In the genomic region with DNA sequence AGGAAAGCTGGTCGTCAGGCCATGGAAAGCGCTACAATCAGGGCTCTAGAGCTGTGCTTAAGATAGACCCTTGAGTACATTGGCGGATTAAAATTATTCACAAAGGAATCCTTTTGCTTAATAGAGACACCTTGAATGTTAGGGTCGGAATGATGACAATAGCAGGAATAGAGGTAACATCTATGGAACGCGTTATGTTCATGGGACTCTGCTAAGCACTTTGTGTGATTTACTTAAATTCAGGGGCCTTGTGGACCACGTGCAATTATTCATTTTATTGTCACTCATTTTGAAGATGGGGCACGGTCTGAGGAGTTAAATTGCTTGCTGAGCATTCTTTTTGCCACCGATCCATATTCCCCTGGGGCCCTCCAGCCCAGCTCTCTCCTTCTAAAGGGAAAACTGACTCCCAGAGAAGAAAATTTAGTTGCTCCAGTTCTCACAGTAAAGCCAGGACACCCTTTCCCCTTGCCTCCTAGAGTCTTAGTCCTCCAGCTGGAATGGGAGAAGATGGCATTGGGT, we compare ENCODE assay signal across 8 cellular contexts. TPM values are rescaled to one million over a fixed set of nuclear protein-coding genes. Genes with fewer than 3 reads are reported as not detected.
DNase-seq lines count a peak whose midpoint lies in the region; ATAC-seq and TF ChIP-seq lines count a peak whose summit lies in the region.

No MANE protein-coding gene starts in this region.

- WGBS in right cardiac atrium, result 17% methylated on average over 9 of the region's 9 CpGs
- 9 to 13% methylated on average over 9 of the region's 9 CpGs for WGBS in lower leg skin, 2 donors

- TF ChIP-seq POLR2A in lower leg skin (IDR thresholded peaks at IDR 0.05), result no peak

- H3K27ac Mint-ChIP-seq in stimulated activated naive B cell treated with anti-CD40 and anti-IgM and Interleukin-4, amounts not matched to agents 10 μg/mL and 1 μg/mL and 100 μg/mL, for 72 hours, result peak overlapping the region; percentile 99

- H3K27me3 Mint-ChIP-seq in stimulated activated naive B cell treated with anti-CD40 and anti-IgM and Interleukin-4, amounts not matched to agents 10 μg/mL and 1 μg/mL and 100 μg/mL, for 72 hours, result no peaks in the 10 kb centered on the region

- H3K9me3 ChIP-seq in right cardiac atrium (ENCODE audit: control insufficient read depth, low read length), result no peaks in the 10 kb centered on the region

- no peaks in the 10 kb centered on the region for H3K4me1 ChIP-seq in right cardiac atrium (ENCODE audit: control insufficient read depth, insufficient read depth, low read length)

- H3K4me1 Mint-ChIP-seq in stimulated activated naive B cell treated with anti-CD40 and anti-IgM and Interleukin-4, amounts not matched to agents 10 μg/mL and 1 μg/mL and 100 μg/mL, for 72 hours, result peaks cover 24 to 47% of the 10 kb centered on the region in 2 donors

- H3K4me3 ChIP-seq in right cardiac atrium (ENCODE audit: low read length) (peak overlapping the region; percentile 64), lower leg skin (ENCODE audit: low read depth, poor library complexity, severe bottlenecking) (no peak overlapping the region)

- intact Hi-C loops in right cardiac atrium (cut with DNase I), result no loop called here
- intact Hi-C loops in lower leg skin (cut with DNase I; ENCODE audit: low total_unique reads), result no loop called here

- H3K4me3 Mint-ChIP-seq in stimulated activated naive B cell treated with anti-CD40 and anti-IgM and Interleukin-4, amounts not matched to agents 10 μg/mL and 1 μg/mL and 100 μg/mL, for 72 hours, result peak overlapping the region; percentile 90 to 94

- H3K27ac ChIP-seq in VCaP (peak overlapping the region; percentile 87), right cardiac atrium (ENCODE audit: low read length) (peak overlapping the region; percentile 65)

- no peaks in the 10 kb centered on the region for H3K27me3 ChIP-seq in right cardiac atrium (ENCODE audit: control insufficient read depth, insufficient read depth)

- H3K36me3 Mint-ChIP-seq in stimulated activated naive B cell treated with anti-CD40 and anti-IgM and Interleukin-4, amounts not matched to agents 10 μg/mL and 1 μg/mL and 100 μg/mL, for 72 hours, result peaks cover 0 to 18% of the 10 kb centered on the region in 2 donors

- H3K9me3 Mint-ChIP-seq in stimulated activated naive B cell treated with anti-CD40 and anti-IgM and Interleukin-4, amounts not matched to agents 10 μg/mL and 1 μg/mL and 100 μg/mL, for 72 hours, result peaks cover 0 to 4% of the 10 kb centered on the region in 2 donors

- peak; percentile 13 for DNase-seq in DMS79 (lab: John Stamatoyannopoulos, UW)
- DNase-seq in DMS79 treated with DMSO at 0.1 percent for 48 hours (lab: John Stamatoyannopoulos, UW), result no peak
- DNase-seq in right cardiac atrium, result peak in 1 of 3 donors; percentile 46
- DNase-seq in stimulated activated naive B cell treated with anti-CD40 and anti-IgM and Interleukin-4, amounts not matched to agents 10 μg/mL and 1 μg/mL and 100 μg/mL, for 72 hours, result no peak
- DNase-seq in LoVo (ENCODE audit: low spot score), result no peak
- no peak for DNase-seq in lower leg skin (ENCODE audit: low spot score in 2 of 2)

- no peak for ATAC-seq in right cardiac atrium
- ATAC-seq in stimulated activated naive B cell treated with anti-CD40 and anti-IgM and Interleukin-4, amounts not matched to agents 10 μg/mL and 1 μg/mL and 100 μg/mL, for 72 hours (replicated peaks), result no peak
- no peak for ATAC-seq in GM21390 (IDR thresholded peaks at IDR 0.05; ENCODE audit: unreplicated experiment)

- TF ChIP-seq CTCF in VCaP (conservative IDR thresholded peaks at IDR 0.05) (no peak), lower leg skin (IDR thresholded peaks at IDR 0.05) (no peak)

RNA-seq across cellular contexts. Expression of gene PANK3, which starts 0.9 kb away (rescaled TPM):
- 10 to 100 TPM; 29.2 to 38.6 (median 33.3) TPM for total RNA-seq in right cardiac atrium
- 5.3 TPM for polyA plus RNA-seq in right cardiac atrium
- total RNA-seq in lower leg skin, result 10 to 100 TPM; 31.3 to 46.2 (median 38.2) TPM

RNA-seq across cellular contexts. Expression of gene FBLL1, which starts 50.9 kb away (rescaled TPM):
- not detected for total RNA-seq in right cardiac atrium
- 0.09 TPM for polyA plus RNA-seq in right cardiac atrium
- total RNA-seq in lower leg skin, result under 1 TPM in 3 of 4 donors, not detected in 1; 0.17 to 0.49 (median 0.36) TPM
